In genomic region chr15:98866503-98866902, GRCh38 we compare ENCODE assay signal across 7 cellular contexts.
DNase-seq lines count a peak whose midpoint lies in the region; TF ChIP-seq lines count a peak whose summit lies in the region.

No MANE protein-coding gene starts in this region.

- no peak for TF ChIP-seq CTCF in GM12875 (IDR thresholded peaks at IDR 0.05; ENCODE audit: borderline replicate concordance, insufficient read depth, low read depth, low read length)
- no peak for TF ChIP-seq CTCF in RWPE1 (conservative IDR thresholded peaks at IDR 0.05; ENCODE audit: low read depth)
- no peak for TF ChIP-seq CTCF in esophagus squamous epithelium (IDR thresholded peaks at IDR 0.05)

- in situ Hi-C loops in HAP-1 (cut with MboI; ENCODE audit: low sequenced_read_pairs): no loop called here

- POLR2A ChIA-PET in RWPE1 (lab: Yijun Ruan, JAX; ENCODE audit: low non-redundant PET): no interaction called here

- H3K27me3 ChIP-seq in esophagus squamous epithelium: no peaks in the 10 kb centered on the region
- no peaks in the 10 kb centered on the region for H3K27me3 ChIP-seq in HAP-1 (ENCODE audit: low read depth)

- H3K36me3 ChIP-seq in esophagus squamous epithelium (no peaks in the 10 kb centered on the region), HAP-1 (replicated peaks) (no peaks in the 10 kb centered on the region)

- DNase-seq in RWPE1 (ENCODE audit: low spot score) (no peak), esophagus squamous epithelium (lab: John Stamatoyannopoulos, UW) (no peak), pons (ENCODE audit: low spot score) (peak; percentile 58), HAP-1 (ENCODE audit: low spot score in 2 of 2) (no peak), middle frontal gyrus (ENCODE audit: extremely low spot score, low spot score) (no peak), NCI-H1092 treated with DMSO at 0.1 percent for 48 hours (lab: John Stamatoyannopoulos, UW) (no peak)

- 31 to 35% methylated on average over 11 of the region's 11 CpGs for WGBS in esophagus squamous epithelium, 2 donors

- peaks cover 3 to 76% (median 12%) of the 10 kb centered on the region in 3 donors for H3K4me1 ChIP-seq in esophagus squamous epithelium
- no peaks in the 10 kb centered on the region for H3K4me1 ChIP-seq in HAP-1

- H3K4me3 ChIP-seq in GM12875 (ENCODE audit: low read depth, low read length) (peak overlapping the region; percentile 40), esophagus squamous epithelium (peak overlapping the region; percentile 29 to 66 (median 46)), HAP-1 (no peak overlapping the region)

- intact Hi-C loops in esophagus squamous epithelium (cut with DNase I): no loop called here

- CTCF ChIA-PET in RWPE1 (lab: Yijun Ruan, JAX): interaction anchor here (0.6 kb wide), 1 partner anchor 127 kb away, joined by 3 read pairs; no protein-coding TSS in a partner anchor

- no peak for TF ChIP-seq POLR2A in esophagus squamous epithelium (IDR thresholded peaks at IDR 0.05)

- peak overlapping the region; percentile 92 for H3K27ac ChIP-seq in RWPE1
- peak overlapping the region; percentile 62 to 87 (median 77) for H3K27ac ChIP-seq in esophagus squamous epithelium

- H3K9me3 ChIP-seq in esophagus squamous epithelium (no peaks in the 10 kb centered on the region), HAP-1 (no peaks in the 10 kb centered on the region)
